8 cellular contexts compared by ENCODE assay signal in genomic region chr11:76769645-76770586, GRCh38. TPM values are rescaled to one million over a fixed set of nuclear protein-coding genes. Genes with fewer than 3 reads are reported as not detected.
DNase-seq lines count a peak whose midpoint lies in the region; ATAC-seq and TF ChIP-seq lines count a peak whose summit lies in the region.

No MANE protein-coding gene starts in this region.

- no peak for ATAC-seq in HG03025 (IDR thresholded peaks at IDR 0.05; ENCODE audit: low FRiP score, unreplicated experiment)

- H3K27ac Mint-ChIP-seq in type B pancreatic cell: peak overlapping the region; percentile 89

- no peaks in the 10 kb centered on the region for H3K36me3 Mint-ChIP-seq in type B pancreatic cell

- H3K27me3 ChIP-seq in liver (ENCODE audit: control insufficient read depth in 4 of 4, insufficient read depth in 4 of 4, low read length in 3 of 4): no peaks in the 10 kb centered on the region

- H3K4me1 ChIP-seq in liver (ENCODE audit: control insufficient read depth in 4 of 4, insufficient read depth in 4 of 4, low read length in 3 of 4): peaks cover 29 to 88% (median 75%) of the 10 kb centered on the region in 4 donors

- in situ Hi-C loops in G401 (cut with HindIII; ENCODE audit: low sequenced_read_pairs): no loop called here

- no peak for TF ChIP-seq CTCF in liver (IDR thresholded peaks at IDR 0.05; ENCODE audit: low read depth, low read length, missing input control)
- TF ChIP-seq CTCF in type B pancreatic cell (conservative IDR thresholded peaks at IDR 0.05): no peak

- WGBS in liver: 40% methylated on average over 13 of the region's 13 CpGs

- H3K9me3 Mint-ChIP-seq in type B pancreatic cell: no peaks in the 10 kb centered on the region

- peak; percentile 23 for DNase-seq in NCI-H2196 (lab: John Stamatoyannopoulos, UW; ENCODE audit: unreplicated experiment)
- no peak for DNase-seq in NCI-H2196 treated with DMSO at 0.1 percent for 48 hours (lab: John Stamatoyannopoulos, UW; ENCODE audit: unreplicated experiment)
- peak; percentile 83 for DNase-seq in amniotic epithelial cell (ENCODE audit: low read depth)
- DNase-seq in type B pancreatic cell (ENCODE audit: extremely low spot score, unreplicated experiment): no peak
- DNase-seq in 8988T: no peak
- DNase-seq in G401 (ENCODE audit: low spot score): no peak

- no peaks in the 10 kb centered on the region for H3K9me3 ChIP-seq in liver (ENCODE audit: control insufficient read depth in 4 of 4, low read length in 3 of 4)

- H3K4me3 Mint-ChIP-seq in type B pancreatic cell: no peak overlapping the region

- no peaks in the 10 kb centered on the region for H3K36me3 ChIP-seq in liver (ENCODE audit: control insufficient read depth in 4 of 4, insufficient read depth in 3 of 4, low read depth in 1 of 4, low read length in 3 of 4)

- TF ChIP-seq RAD21 in liver (IDR thresholded peaks at IDR 0.05): peak; percentile 8 to 47

- H3K27me3 Mint-ChIP-seq in type B pancreatic cell: no peaks in the 10 kb centered on the region

- peak overlapping the region; percentile 91 to 92 for H3K27ac ChIP-seq in liver (ENCODE audit: low read depth in 1 of 2, low read length in 2 of 2)

- H3K9ac ChIP-seq in liver (ENCODE audit: low read depth in 1 of 2, low read length in 2 of 2): peak overlapping the region; percentile 5 to 55

- peaks cover 58% of the 10 kb centered on the region for H3K4me1 Mint-ChIP-seq in type B pancreatic cell (ENCODE audit: unreplicated experiment)

- no peak overlapping the region for H3K4me3 ChIP-seq in liver (ENCODE audit: low read depth in 1 of 3, low read length in 3 of 3)

TF ChIP-seq in liver, 16 proteins besides CTCF, POLR2A, EP300 and RAD21:
- TF ChIP-seq YY1 (IDR thresholded peaks at IDR 0.05) (peak; percentile 74), TAF1 (conservative IDR thresholded peaks at IDR 0.05) (no peak), FOXA1 (IDR thresholded peaks at IDR 0.05) (peak; percentile 58), JUND (IDR thresholded peaks at IDR 0.05) (peak; percentile 78 to 86), RXRA (IDR thresholded peaks at IDR 0.05) (peak; percentile 100), MAX (IDR thresholded peaks at IDR 0.05) (peak; percentile 90), NR2F2 (IDR thresholded peaks at IDR 0.05) (no peak), HNF4A (conservative IDR thresholded peaks at IDR 0.05) (peak; percentile 87 to 92), GABPA (IDR thresholded peaks at IDR 0.05 in 1 of 2, conservative IDR thresholded peaks at IDR 0.05 in 1 of 2) (no peak), ZBTB33 (IDR thresholded peaks at IDR 0.05) (peak; percentile 59), ATF3 (IDR thresholded peaks at IDR 0.05) (peak; percentile 60), EGR1 (IDR thresholded peaks at IDR 0.05; ENCODE audit: low read depth in 2 of 2) (peak in 1 of 2 donors; percentile 24), HNF4G (IDR thresholded peaks at IDR 0.05) (peak; percentile 73), REST (IDR thresholded peaks at IDR 0.05) (no peak), SP1 (IDR thresholded peaks at IDR 0.05) (peak; percentile 97)
TF ChIP-seq in liver: peak in this region for 11.

RNA-seq across cellular contexts. Expression of gene TSKU, which starts 13.2 kb away (rescaled TPM):
- total RNA-seq in liver (10 to 100 TPM in 1 of 2 donors, 1 to 10 TPM in 1; 3.3 to 33.7 TPM), type B pancreatic cell (ENCODE audit: low replicate concordance) (32.8 and 36.7 TPM in 2 replicates)
- polyA plus RNA-seq in liver: 100 to 1,000 TPM in 1 of 2 donors, 10 to 100 TPM in 1; 58.3 to 492 TPM
- 15.3 and 22.9 TPM in 2 replicates for total RNA-seq in G401 (2014; rRNA removed; shearing (Covaris generic))

Comparison
In these comparisons a context has a peak if more than half of its experiments do, and no peak if none do; other contexts are left out.
1. DNase-seq: peak in NCI-H2196 (single experiment) and amniotic epithelial cell (single experiment); none in NCI-H2196 treated with DMSO at 0.1 percent for 48 hours (single experiment), type B pancreatic cell (single experiment), 8988T (single experiment) and G401 (single experiment).